ENCODE assay signal across 9 cellular contexts in the genomic region with DNA sequence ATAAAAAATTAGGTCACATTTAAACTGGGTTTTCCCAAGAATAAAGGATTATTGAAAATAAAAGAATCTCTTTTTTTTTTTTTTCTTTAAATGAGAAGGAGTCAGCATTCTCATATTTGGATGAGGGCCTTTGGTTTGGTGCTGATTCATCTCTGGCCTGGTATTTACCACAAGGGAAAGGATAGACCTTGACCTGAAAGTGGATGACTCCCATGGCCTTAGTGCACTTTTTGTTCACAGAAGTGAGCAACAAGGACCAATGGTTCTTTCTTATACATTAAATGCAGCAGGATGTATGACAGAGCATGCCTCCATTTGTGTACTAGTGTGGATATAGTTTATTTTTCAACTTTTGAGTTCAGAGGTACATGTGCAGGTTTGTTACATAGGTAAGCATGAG.
DNase-seq lines count a peak whose midpoint lies in the region; ATAC-seq and TF ChIP-seq lines count a peak whose summit lies in the region.
"Had no signal": no experiment of that assay in that cellular context is flagged by ENCODE, and none has a peak within 500 bp of the region (broad histone marks: within the 10 kb centered on the region; RNA-seq: fewer than 3 reads in every experiment).

No MANE protein-coding gene starts in this region.

- ATAC-seq in GM18511 (IDR thresholded peaks at IDR 0.05; ENCODE audit: unreplicated experiment) (peak; percentile 69), GM21447 (IDR thresholded peaks at IDR 0.05; ENCODE audit: unreplicated experiment) (peak; percentile 69), HG03442 (IDR thresholded peaks at IDR 0.05; ENCODE audit: unreplicated experiment) (peak; percentile 83)

- H3K4me3 ChIP-seq in fibroblast of pulmonary artery (replicated peaks; ENCODE audit: low read depth, low read length), result no peak overlapping the region

- TF ChIP-seq CTCF in fibroblast of pulmonary artery (IDR thresholded peaks at IDR 0.05; ENCODE audit: low read length, missing control alignments), result no peak

- peak; percentile 28 for DNase-seq in fibroblast of pulmonary artery (ENCODE audit: low read depth)
- DNase-seq in NCI-H510A (lab: John Stamatoyannopoulos, UW), result no peak
- no peak for DNase-seq in NCI-H1694 (lab: John Stamatoyannopoulos, UW)
- no peak for DNase-seq in HK-2 (ENCODE audit: unreplicated experiment)
- no peak for DNase-seq in NCI-H524 treated with DMSO at 0.1 percent for 48 hours (lab: John Stamatoyannopoulos, UW)
- DNase-seq: SHP77 treated with DMSO at 0.1 percent for 48 hours had no signal
